ENCODE assay signal across 31 cellular contexts in genomic region chr3:72159487-72159886, GRCh38.
"Had no signal": no experiment of that assay in that cellular context is flagged by ENCODE, and none has a peak within 500 bp of the region (broad histone marks: within the 10 kb centered on the region; RNA-seq: fewer than 3 reads in every experiment).

No MANE protein-coding gene starts in this region.

- H3K4me3 ChIP-seq: ascending aorta, cardiac muscle cell, colonic mucosa had no signal

- H3K27ac ChIP-seq: ascending aorta, cardiac muscle cell, colonic mucosa, VCaP had no signal

- H3K36me3 ChIP-seq: ascending aorta, cardiac muscle cell, colonic mucosa had no signal

- FAIRE-seq: bronchial epithelial cell, TTC549 had no signal

- DNase-seq: activated B cell treated with CpG ODN at 0.5 μM for 24 hours; activated CD4-positive, alpha-beta memory T cell treated with anti-CD3 and anti-CD28 coated beads for 36 hours; activated CD4-positive, alpha-beta T cell treated with anti-CD3 and anti-CD28 coated beads for 4 hours; activated CD4-positive, alpha-beta T cell treated with anti-CD3 and anti-CD28 coated beads, Interleukin-2, amount 10 ng/mL, durations not matched to agents 24 days and 14 days; activated CD4-positive, alpha-beta T cell treated with anti-CD3 and anti-CD28 coated beads, Interleukin-2, amount 50 U/mL, for 1 hour; activated CD4-positive, alpha-beta T cell treated with anti-CD3 and anti-CD28 coated beads, Interleukin-2, amount 50 U/mL, for 4 hours; activated CD4-positive, CD25-positive, alpha-beta regulatory T cell treated with anti-CD3 and anti-CD28 coated beads, Interleukin-2, amount 50 U/mL, for 72 hours; activated CD8-positive, alpha-beta memory T cell treated with anti-CD3 and anti-CD28 coated beads, Interleukin-2, amount 50 U/mL, for 4 hours; activated CD8-positive, alpha-beta T cell treated with anti-CD3 and anti-CD28 coated beads for 36 hours; activated gamma-delta T cell; activated naive CD4-positive, alpha-beta T cell treated with anti-CD3 and anti-CD28 coated beads, Interleukin-2, amount 10 ng/mL, durations not matched to agents 7 days and 5 days; activated naive CD4-positive, alpha-beta T cell treated with Interleukin-2 at 50 U/mL for 16 hours; activated naive CD8-positive, alpha-beta T cell treated with anti-CD3 and anti-CD28 coated beads, Interleukin-2, amount 10 ng/mL, durations not matched to agents 7 days and 5 days; activated naive CD8-positive, alpha-beta T cell treated with anti-CD3 and anti-CD28 coated beads, Interleukin-2, amount 50 U/mL, for 24 hours; activated T-cell treated with anti-CD3 and anti-CD28 coated beads for 4 hours; activated T-cell treated with anti-CD3 and anti-CD28 coated beads, Interleukin-2, amount 50 U/mL, for 1 hour; activated T-cell treated with anti-CD3 and anti-CD28 coated beads, Interleukin-2, amount 50 U/mL, for 4 hours; activated T-cell treated with anti-CD3 and anti-CD28 coated beads, Interleukin-2, amount 50 U/mL, for 72 hours; amygdala; anterior cingulate cortex; caudate nucleus; cerebellar nuclear complex; colonic mucosa; T-helper 2 cell; T-helper 9 cell had no signal

- H3K4me1 ChIP-seq: colonic mucosa had no signal

- H3K9me3 ChIP-seq: ascending aorta, colonic mucosa had no signal

- ATAC-seq: activated CD8-positive, alpha-beta T cell treated with anti-CD3 and anti-CD28 coated beads for 36 hours; activated naive CD8-positive, alpha-beta T cell treated with anti-CD3 and anti-CD28 coated beads, Interleukin-2, amount 50 U/mL, for 24 hours; activated T-cell treated with anti-CD3 and anti-CD28 coated beads, Interleukin-2, amount 50 U/mL, for 4 hours; activated T-cell treated with anti-CD3 and anti-CD28 coated beads, Interleukin-2, amount 50 U/mL, for 72 hours; activated T-helper 17 cell treated with anti-CD3 and anti-CD28 coated beads, Interleukin-2, amount 50 U/mL, for 72 hours had no signal

- H3K27me3 ChIP-seq: ascending aorta, cardiac muscle cell, colonic mucosa had no signal
